8 cellular contexts compared by ENCODE assay signal in the genomic region with DNA sequence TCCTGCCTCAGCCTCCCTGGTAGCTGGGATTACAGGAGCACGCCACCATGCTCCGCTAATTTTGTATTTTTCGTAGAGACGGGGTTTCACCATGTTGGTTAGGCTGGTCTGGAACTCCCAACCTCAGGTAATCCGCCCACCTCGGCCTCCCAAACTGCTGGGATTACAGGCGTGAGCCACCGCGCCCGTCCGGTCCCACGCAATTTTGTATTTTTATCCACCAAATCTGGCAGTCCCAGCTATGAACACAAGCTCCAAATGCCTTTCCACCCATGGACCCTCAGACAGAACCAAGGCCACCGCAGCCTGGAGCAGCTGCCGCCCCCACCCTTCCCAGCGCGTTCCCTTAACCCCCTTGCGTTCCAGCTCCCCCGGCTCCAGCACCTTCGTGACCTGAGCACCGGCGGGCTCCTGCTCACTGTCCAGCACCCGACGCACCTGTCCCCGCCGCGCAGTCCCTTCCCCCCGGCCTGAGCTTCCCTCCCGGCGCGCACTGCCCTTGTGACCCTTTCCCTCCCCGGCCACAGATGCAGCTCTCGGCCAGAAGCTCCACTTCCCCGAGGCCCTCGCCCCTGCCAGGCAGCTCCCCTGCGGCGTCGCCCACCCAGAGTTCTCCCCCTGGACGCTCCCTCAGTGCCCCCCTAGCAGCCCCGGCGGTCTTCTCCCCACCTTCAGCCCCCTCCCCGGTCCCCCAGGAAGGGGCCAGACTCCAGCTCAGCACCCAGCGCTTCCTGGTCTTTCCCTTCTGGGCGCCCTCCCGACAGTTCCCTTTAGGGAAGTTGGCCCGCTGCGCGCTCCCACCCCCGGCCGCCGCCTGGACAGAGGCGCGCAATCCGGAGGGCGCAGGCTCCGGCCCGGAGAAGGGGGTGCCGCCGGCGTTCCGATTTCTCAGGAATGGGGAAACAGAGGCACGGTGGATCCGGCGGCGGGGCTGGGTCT. TPM values are rescaled to one million over a fixed set of nuclear protein-coding genes. Genes with fewer than 3 reads are reported as not detected.
DNase-seq lines count a peak whose midpoint lies in the region; ATAC-seq and TF ChIP-seq lines count a peak whose summit lies in the region.

No MANE protein-coding gene starts in this region.

- H3K9me3 ChIP-seq in mucosa of rectum (ENCODE audit: control insufficient read depth in 2 of 2, low read length in 2 of 2): no peaks in the 10 kb centered on the region

- peaks cover 10 to 20% of the 10 kb centered on the region in 2 donors for H3K27me3 ChIP-seq in mucosa of rectum (ENCODE audit: control insufficient read depth in 2 of 2, insufficient read depth in 2 of 2, low read length in 2 of 2)

- intact Hi-C loops in Right ventricle myocardium inferior (cut with DNase I) (no loop called here), cardiac septum (cut with DNase I) (no loop called here)

- no peak for TF ChIP-seq CTCF in coronary artery (IDR thresholded peaks at IDR 0.05)
- TF ChIP-seq CTCF in GM20000 (IDR thresholded peaks at IDR 0.05; ENCODE audit: extremely low read depth, missing control alignments): no peak

- H3K36me3 ChIP-seq in mucosa of rectum (ENCODE audit: control insufficient read depth in 2 of 2, insufficient read depth in 2 of 2, low read length in 2 of 2): no peaks in the 10 kb centered on the region

- no peak overlapping the region for H3K9ac ChIP-seq in mucosa of rectum (ENCODE audit: low read depth in 1 of 2, low read length in 2 of 2)

- H3K4me3 ChIP-seq in coronary artery: peak overlapping the region; percentile 70
- H3K4me3 ChIP-seq in mucosa of rectum (ENCODE audit: low read length in 2 of 2): peak overlapping the region; percentile 26 to 38

- ATAC-seq in Right ventricle myocardium inferior: no peak
- ATAC-seq in GM18519 (IDR thresholded peaks at IDR 0.05; ENCODE audit: low FRiP score, unreplicated experiment): no peak
- no peak for ATAC-seq in GM21619 (IDR thresholded peaks at IDR 0.05; ENCODE audit: unreplicated experiment)
- no peak for ATAC-seq in HG02571 (IDR thresholded peaks at IDR 0.05; ENCODE audit: unreplicated experiment)

- peaks cover 3 to 6% of the 10 kb centered on the region in 2 donors for H3K4me1 ChIP-seq in mucosa of rectum (ENCODE audit: control insufficient read depth in 2 of 2, insufficient read depth in 2 of 2, low read length in 2 of 2)

- DNase-seq in Right ventricle myocardium inferior (ENCODE audit: missing footprints) (peak; percentile 83), cardiac septum (ENCODE audit: low spot score) (no peak), coronary artery (ENCODE audit: low spot score) (no peak), GM20000 (ENCODE audit: low spot score) (no peak)

- H3K27ac ChIP-seq in coronary artery: peak overlapping the region in 1 of 2 donors; percentile 48
- H3K27ac ChIP-seq in mucosa of rectum (ENCODE audit: low read depth in 2 of 2, low read length in 2 of 2): no peak overlapping the region

RNA-seq across cellular contexts. Expression of a gene that starts 5.6 kb away (rescaled TPM):
- 4.8 TPM for total RNA-seq in Right ventricle myocardium inferior
- total RNA-seq in cardiac septum: 6.2 TPM

RNA-seq across cellular contexts. Expression of a gene that starts 20.3 kb away (rescaled TPM):
- total RNA-seq in Right ventricle myocardium inferior: 17.5 TPM
- total RNA-seq in cardiac septum: 18.0 TPM
